In the genomic region with DNA sequence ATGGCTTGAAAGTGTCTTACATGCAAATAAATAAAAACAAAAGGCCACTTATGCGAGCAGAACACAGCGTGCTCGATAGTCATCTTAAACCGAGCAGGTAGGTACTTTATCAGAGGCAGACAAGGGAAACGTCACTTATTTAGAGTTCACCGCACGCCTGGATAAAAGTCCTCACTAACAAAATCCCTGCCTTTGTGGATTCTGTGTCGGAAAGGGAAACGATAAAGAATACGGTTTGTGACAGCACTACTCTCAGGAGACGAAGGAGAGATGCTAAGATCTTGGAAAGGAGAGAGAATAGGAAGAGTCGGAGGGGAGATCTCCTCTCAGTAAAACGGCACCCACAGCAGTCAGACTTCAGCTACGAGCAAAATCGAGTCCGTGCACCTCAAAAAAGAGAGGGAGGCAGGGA, we compare ENCODE assay signal across 1 cellular context.
TF ChIP-seq lines count a peak whose summit lies in the region.

No MANE protein-coding gene starts in this region.

TF ChIP-seq in H1, 55 proteins besides CTCF, POLR2A, EP300 and RAD21:
- TF ChIP-seq SIN3A (conservative IDR thresholded peaks at IDR 0.05 in 1 of 2, IDR thresholded peaks at IDR 0.05 in 1 of 2; ENCODE audit: low read depth in 1 of 2, low read length in 2 of 2) (0 out of 4 replicates have a peak, but pooled peaks of 1 of the 2 experiments have one; percentile 32), BACH1 (IDR thresholded peaks at IDR 0.05; ENCODE audit: low read length) (no peak), MAFK (IDR thresholded peaks at IDR 0.05; ENCODE audit: low read depth, low read length) (no peak)
- TF ChIP-seq, protein P1, sequence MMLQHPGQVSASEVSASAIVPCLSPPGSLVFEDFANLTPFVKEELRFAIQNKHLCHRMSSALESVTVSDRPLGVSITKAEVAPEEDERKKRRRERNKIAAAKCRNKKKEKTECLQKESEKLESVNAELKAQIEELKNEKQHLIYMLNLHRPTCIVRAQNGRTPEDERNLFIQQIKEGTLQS (IDR thresholded peaks at IDR 0.05; ENCODE audit: insufficient read depth, low read depth, low read length), result no peak
